In genomic region chr22:19420321-19420720, GRCh38 we compare ENCODE assay signal across 1 cellular context.
TF ChIP-seq lines count a peak whose summit lies in the region.

No MANE protein-coding gene starts in this region.

TF ChIP-seq in GM23338, 12 proteins besides CTCF, POLR2A, EP300 and RAD21:
- TF ChIP-seq NANOG (IDR thresholded peaks at IDR 0.05; ENCODE audit: borderline replicate concordance), result no peak
- TF ChIP-seq ZNF114 (CRISPR knock-in tag; IDR thresholded peaks at IDR 0.05), result no peak
- no peak for TF ChIP-seq REST (IDR thresholded peaks at IDR 0.05; ENCODE audit: unreplicated experiment)
- no peak for TF ChIP-seq STAT1 (IDR thresholded peaks at IDR 0.05; ENCODE audit: unreplicated experiment)
- TF ChIP-seq CREB1 (CRISPR knock-in tag; IDR thresholded peaks at IDR 0.05; ENCODE audit: low read depth), result no peak
- TF ChIP-seq ZNF462 (CRISPR knock-in tag; IDR thresholded peaks at IDR 0.05), result no peak
- no peak for TF ChIP-seq ZNF331 (CRISPR knock-in tag; IDR thresholded peaks at IDR 0.05; ENCODE audit: low read depth)
- no peak for TF ChIP-seq JUNB (IDR thresholded peaks at IDR 0.05; ENCODE audit: unreplicated experiment)
- TF ChIP-seq EZH2phosphoT487 (IDR thresholded peaks at IDR 0.05; ENCODE audit: unreplicated experiment), result no peak
- no peak for TF ChIP-seq POLR2AphosphoS5 (IDR thresholded peaks at IDR 0.05; ENCODE audit: low read depth)
- no peak for TF ChIP-seq ETS1 (IDR thresholded peaks at IDR 0.05)
- no peak for TF ChIP-seq EZH2 (IDR thresholded peaks at IDR 0.05; ENCODE audit: low read depth, unreplicated experiment)
